26 cellular contexts compared by ENCODE assay signal in genomic region chr3:177545964-177546363, GRCh38.
DNase-seq lines count a peak whose midpoint lies in the region; ATAC-seq and TF ChIP-seq lines count a peak whose summit lies in the region.
"Had no signal": no experiment of that assay in that cellular context is flagged by ENCODE, and none has a peak within 500 bp of the region (broad histone marks: within the 10 kb centered on the region; RNA-seq: fewer than 3 reads in every experiment).

No MANE protein-coding gene starts in this region.

- no peaks in the 10 kb centered on the region for H3K9me3 ChIP-seq in adipocyte (ENCODE audit: control insufficient read depth, low read length)
- H3K9me3 ChIP-seq: Caco-2, MG63 had no signal

- no peaks in the 10 kb centered on the region for H3K27me3 ChIP-seq in adipocyte (replicated peaks; ENCODE audit: control insufficient read depth, insufficient read depth, low read length)
- H3K27me3 ChIP-seq: MG63 had no signal

- DNase-seq in AG10803 (ENCODE audit: low read depth) (peak; percentile 43), HFF-Myc (ENCODE audit: extremely low read depth, low read depth) (peak; percentile 44), adipocyte (ENCODE audit: low read depth) (peak; percentile 44), foreskin fibroblast (peak; percentile 40 to 66), NCI-H1436 (lab: John Stamatoyannopoulos, UW) (no peak), middle frontal gyrus (ENCODE audit: extremely low spot score, low spot score) (no peak)
- DNase-seq: C1 segment of cervical spinal cord; Caco-2; CD8-positive, alpha-beta T cell; DMS 273 treated with DMSO at 0.1 percent for 48 hours; DMS79 treated with DMSO at 0.1 percent for 48 hours; GM23248; H9; HFFc6; IMR-90; KG1; MG63; NCI-H1105 treated with DMSO at 0.1 percent for 48 hours; NCI-H2029; NCI-H446 treated with DMSO at 0.1 percent for 48 hours; NCI-H526; SHP77 treated with DMSO at 0.1 percent for 48 hours; SW 1271 had no signal

- ATAC-seq in HG03159 (IDR thresholded peaks at IDR 0.05; ENCODE audit: unreplicated experiment) (no peak), GM18517 (IDR thresholded peaks at IDR 0.05; ENCODE audit: unreplicated experiment) (no peak)
- ATAC-seq: CD8-positive, alpha-beta T cell; Panc1 had no signal

- no peak for TF ChIP-seq CTCF in AG10803 (conservative IDR thresholded peaks at IDR 0.05; ENCODE audit: low read length)
- TF ChIP-seq CTCF in HFF-Myc (IDR thresholded peaks at IDR 0.05; ENCODE audit: low read depth, low read length, missing control alignments) = no peak
- no peak for TF ChIP-seq CTCF in foreskin fibroblast (IDR thresholded peaks at IDR 0.05; ENCODE audit: low read depth, low read length)

- H3K4me3 ChIP-seq in AG10803 (ENCODE audit: low read length) = no peak overlapping the region
- H3K4me3 ChIP-seq in HFF-Myc (replicated peaks; ENCODE audit: low read depth, low read length) = no peak overlapping the region
- no peak overlapping the region for H3K4me3 ChIP-seq in adipocyte (ENCODE audit: low read length)
- no peak overlapping the region for H3K4me3 ChIP-seq in foreskin fibroblast (ENCODE audit: low read depth in 1 of 2, low read length in 2 of 2)
- H3K4me3 ChIP-seq: GM23248, MG63 had no signal

- no peaks in the 10 kb centered on the region for H3K36me3 ChIP-seq in adipocyte (ENCODE audit: control insufficient read depth, insufficient read depth, low read length, severe bottlenecking)
- H3K36me3 ChIP-seq: MG63 had no signal

- H3K9ac ChIP-seq in adipocyte (ENCODE audit: low read length) = no peak overlapping the region
- H3K9ac ChIP-seq: GM23248 had no signal

- H3K4me1 ChIP-seq in adipocyte (ENCODE audit: control insufficient read depth, insufficient read depth, low read length) = peaks cover 12% of the 10 kb centered on the region
- H3K4me1 ChIP-seq: Caco-2 had no signal

Comparison
In these comparisons a context has a peak if more than half of its experiments do, and no peak if none do; other contexts are left out.
1. DNase-seq: peak in AG10803 (single experiment), HFF-Myc (single experiment), adipocyte (single experiment) and foreskin fibroblast (2 of 2); none in NCI-H1436 (single experiment) and middle frontal gyrus (single experiment).